In the genomic region with DNA sequence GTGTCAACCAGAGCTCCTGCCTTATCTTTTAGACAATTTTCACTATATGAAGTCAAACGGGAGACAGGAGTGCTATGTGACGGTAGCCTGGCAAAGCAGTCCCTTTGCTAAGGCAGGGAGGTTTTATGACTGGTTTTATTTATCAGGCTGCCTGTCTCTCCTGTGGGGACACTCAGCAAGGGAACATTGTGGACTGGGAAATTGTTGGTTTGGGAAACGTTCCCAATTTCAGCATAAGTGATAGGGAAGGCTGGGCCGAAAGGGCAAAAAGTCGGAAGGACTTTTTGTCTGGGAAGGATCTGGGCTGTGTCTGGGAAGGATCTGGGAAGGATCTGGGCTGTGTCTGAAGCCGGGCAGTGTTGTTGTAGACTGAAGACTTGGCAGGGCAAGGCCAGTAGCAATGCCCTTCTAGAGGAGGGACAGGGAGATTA, we compare ENCODE assay signal across 24 cellular contexts.
DNase-seq lines count a peak whose midpoint lies in the region; ATAC-seq and TF ChIP-seq lines count a peak whose summit lies in the region.
"Had no signal": no experiment of that assay in that cellular context is flagged by ENCODE, and none has a peak within 500 bp of the region (broad histone marks: within the 10 kb centered on the region; RNA-seq: fewer than 3 reads in every experiment).

No MANE protein-coding gene starts in this region.

- ATAC-seq in Right ventricle myocardium superior (ENCODE audit: poor library complexity) (peak; percentile 88), psoas muscle (peak; percentile 42 to 87 (median 60)), HG03354 (IDR thresholded peaks at IDR 0.05; ENCODE audit: poor library complexity, severe bottlenecking, unreplicated experiment) (no peak)
- ATAC-seq: activated naive CD8-positive, alpha-beta T cell treated with anti-CD3 and anti-CD28 coated beads, Interleukin-2, amount 50 U/mL, for 24 hours; CD8-positive, alpha-beta T cell had no signal

- no peaks in the 10 kb centered on the region for H3K27me3 ChIP-seq in adipocyte (replicated peaks; ENCODE audit: control insufficient read depth, insufficient read depth, low read length)
- H3K27me3 ChIP-seq in psoas muscle (ENCODE audit: insufficient read depth in 3 of 3, low read length in 2 of 3): no peaks in the 10 kb centered on the region
- no peaks in the 10 kb centered on the region for H3K27me3 ChIP-seq in endodermal cell (ENCODE audit: control insufficient read depth, insufficient read depth, low read length, poor library complexity, severe bottlenecking)
- H3K27me3 ChIP-seq: dorsolateral prefrontal cortex, SJCRH30 had no signal

- H3K4me1 ChIP-seq in adipocyte (ENCODE audit: control insufficient read depth, insufficient read depth, low read length) (peaks cover 22% of the 10 kb centered on the region), psoas muscle (peaks cover 17% of the 10 kb centered on the region), endodermal cell (ENCODE audit: control insufficient read depth, insufficient read depth, low read length) (no peaks in the 10 kb centered on the region)
- H3K4me1 ChIP-seq: SJCRH30 had no signal

- no peak for TF ChIP-seq CTCF in psoas muscle (IDR thresholded peaks at IDR 0.05)
- no peak for TF ChIP-seq CTCF in type B pancreatic cell (conservative IDR thresholded peaks at IDR 0.05)
- TF ChIP-seq CTCF in endodermal cell (conservative IDR thresholded peaks at IDR 0.05): no peak

- H3K9ac ChIP-seq in adipocyte (ENCODE audit: low read length): peak overlapping the region; percentile 58
- no peak overlapping the region for H3K9ac ChIP-seq in endodermal cell (ENCODE audit: extremely low read depth, low read length, poor library complexity, severe bottlenecking)

- H3K4me3 Mint-ChIP-seq in type B pancreatic cell (no peak overlapping the region), endodermal cell (no peak overlapping the region)
- H3K4me3 Mint-ChIP-seq: activated CD4-positive, alpha-beta T cell treated with anti-CD3 and anti-CD28 coated beads, Interleukin-2, amount 10 ng/mL, durations not matched to agents 7 days and 5 days; activated naive CD8-positive, alpha-beta T cell treated with anti-CD3 and anti-CD28 coated beads, Interleukin-2, amount 50 U/mL, for 24 hours; CD8-positive, alpha-beta T cell had no signal

- DNase-seq in adipocyte (ENCODE audit: low read depth) (no peak), Right ventricle myocardium superior (no peak), psoas muscle (no peak), type B pancreatic cell (ENCODE audit: extremely low spot score, unreplicated experiment) (no peak), activated T-cell treated with anti-CD3 and anti-CD28 coated beads for 4 hours (no peak), endodermal cell (no peak)
- no peak for DNase-seq in activated CD4-positive, alpha-beta T cell treated with anti-CD3 and anti-CD28 coated beads for 4 hours
- DNase-seq: activated CD4-positive, alpha-beta T cell treated with anti-CD3 and anti-CD28 coated beads, Interleukin-2, amount 10 ng/mL, durations not matched to agents 7 days and 5 days; activated CD8-positive, alpha-beta memory T cell treated with anti-CD3 and anti-CD28 coated beads, Interleukin-2, amount 50 U/mL, for 4 hours; activated effector memory CD4-positive, alpha-beta T cell treated with Interleukin-2 at 50 U/mL for 16 hours; activated naive CD8-positive, alpha-beta T cell treated with anti-CD3 and anti-CD28 coated beads, Interleukin-2, amount 50 U/mL, for 24 hours; caudate nucleus; CD8-positive, alpha-beta T cell; dorsolateral prefrontal cortex; kidney glomerular epithelial cell; midbrain; NCI-H1092; NCI-H2029 treated with DMSO at 0.1 percent for 48 hours; SJCRH30; stimulated activated CD4-positive, alpha-beta T cell treated with anti-CD3 and anti-CD28 coated beads, Interleukin-12 subunit alpha, Interleukin-12 subunit beta, amount 100 ng/mL, for 4 hours; T-helper 1 cell had no signal

- no peaks in the 10 kb centered on the region for H3K36me3 ChIP-seq in adipocyte (ENCODE audit: control insufficient read depth, insufficient read depth, low read length, severe bottlenecking)
- H3K36me3 ChIP-seq in psoas muscle (ENCODE audit: insufficient read depth in 1 of 2, low read depth in 1 of 2): no peaks in the 10 kb centered on the region
- no peaks in the 10 kb centered on the region for H3K36me3 ChIP-seq in endodermal cell (ENCODE audit: control insufficient read depth, insufficient read depth, low read length)
- H3K36me3 ChIP-seq: SJCRH30 had no signal

- H3K27ac ChIP-seq in psoas muscle (peak overlapping the region; percentile 71), endodermal cell (ENCODE audit: low read depth, low read length) (no peak overlapping the region)
- H3K27ac ChIP-seq: epithelial cell of prostate, SJCRH30 had no signal

- peaks cover 4% of the 10 kb centered on the region for H3K4me1 Mint-ChIP-seq in type B pancreatic cell (ENCODE audit: unreplicated experiment)
- H3K4me1 Mint-ChIP-seq in endodermal cell: no peaks in the 10 kb centered on the region
- H3K4me1 Mint-ChIP-seq: activated CD4-positive, alpha-beta T cell treated with anti-CD3 and anti-CD28 coated beads, Interleukin-2, amount 10 ng/mL, durations not matched to agents 7 days and 5 days; activated naive CD8-positive, alpha-beta T cell treated with anti-CD3 and anti-CD28 coated beads, Interleukin-2, amount 50 U/mL, for 24 hours had no signal

- peaks cover 4% of the 10 kb centered on the region for H3K9me3 ChIP-seq in adipocyte (ENCODE audit: control insufficient read depth, low read length)
- no peaks in the 10 kb centered on the region for H3K9me3 ChIP-seq in psoas muscle
- peaks cover 7% of the 10 kb centered on the region for H3K9me3 ChIP-seq in endodermal cell (ENCODE audit: control insufficient read depth, low read length)
- H3K9me3 ChIP-seq: SJCRH30 had no signal

- H3K36me3 Mint-ChIP-seq in type B pancreatic cell: peaks cover 12% of the 10 kb centered on the region
- H3K36me3 Mint-ChIP-seq in endodermal cell (ENCODE audit: low read depth): peaks cover 19% of the 10 kb centered on the region

- intact Hi-C loops in Right ventricle myocardium superior (cut with DNase I): no loop called here
- intact Hi-C loops in psoas muscle (cut with DNase I): loop anchor here in 1 of 2 donors (10.0 kb wide), 1 partner anchor 114 kb away; no protein-coding TSS in a partner anchor

- H3K4me3 ChIP-seq in adipocyte (ENCODE audit: low read length): peak overlapping the region; percentile 9
- H3K4me3 ChIP-seq in psoas muscle: peak overlapping the region; percentile 18
- no peak overlapping the region for H3K4me3 ChIP-seq in endodermal cell (ENCODE audit: low read length)
- H3K4me3 ChIP-seq: dorsolateral prefrontal cortex, SJCRH30 had no signal

- H3K27me3 Mint-ChIP-seq in type B pancreatic cell (no peaks in the 10 kb centered on the region), endodermal cell (ENCODE audit: insufficient read depth) (no peaks in the 10 kb centered on the region)
- H3K27me3 Mint-ChIP-seq: activated CD4-positive, alpha-beta T cell treated with anti-CD3 and anti-CD28 coated beads, Interleukin-2, amount 10 ng/mL, durations not matched to agents 7 days and 5 days; activated naive CD8-positive, alpha-beta T cell treated with anti-CD3 and anti-CD28 coated beads, Interleukin-2, amount 50 U/mL, for 24 hours; progenitor cell of endocrine pancreas had no signal

- WGBS in psoas muscle, 3 donors: 25 to 65% (median 27%) methylated on average over 6 of the region's 6 CpGs
- WGBS in endodermal cell (ENCODE audit: insufficient coverage in 1 of 2, insufficient read length in 1 of 2), 2 experiments: 89 to 90% methylated on average over 4 to 6 of the region's 6 CpGs

- H3K9me3 Mint-ChIP-seq in type B pancreatic cell (no peaks in the 10 kb centered on the region), endodermal cell (peaks cover 12% of the 10 kb centered on the region)
- H3K9me3 Mint-ChIP-seq: activated naive CD8-positive, alpha-beta T cell treated with anti-CD3 and anti-CD28 coated beads, Interleukin-2, amount 50 U/mL, for 24 hours; CD8-positive, alpha-beta T cell had no signal

- H3K27ac Mint-ChIP-seq in type B pancreatic cell (peak overlapping the region; percentile 16), endodermal cell (no peak overlapping the region)
- H3K27ac Mint-ChIP-seq: activated CD4-positive, alpha-beta T cell treated with anti-CD3 and anti-CD28 coated beads, Interleukin-2, amount 10 ng/mL, durations not matched to agents 7 days and 5 days; activated naive CD8-positive, alpha-beta T cell treated with anti-CD3 and anti-CD28 coated beads, Interleukin-2, amount 50 U/mL, for 24 hours; CD8-positive, alpha-beta T cell had no signal
